Comparison of ENCODE assay signal across 9 cellular contexts in the genomic region with DNA sequence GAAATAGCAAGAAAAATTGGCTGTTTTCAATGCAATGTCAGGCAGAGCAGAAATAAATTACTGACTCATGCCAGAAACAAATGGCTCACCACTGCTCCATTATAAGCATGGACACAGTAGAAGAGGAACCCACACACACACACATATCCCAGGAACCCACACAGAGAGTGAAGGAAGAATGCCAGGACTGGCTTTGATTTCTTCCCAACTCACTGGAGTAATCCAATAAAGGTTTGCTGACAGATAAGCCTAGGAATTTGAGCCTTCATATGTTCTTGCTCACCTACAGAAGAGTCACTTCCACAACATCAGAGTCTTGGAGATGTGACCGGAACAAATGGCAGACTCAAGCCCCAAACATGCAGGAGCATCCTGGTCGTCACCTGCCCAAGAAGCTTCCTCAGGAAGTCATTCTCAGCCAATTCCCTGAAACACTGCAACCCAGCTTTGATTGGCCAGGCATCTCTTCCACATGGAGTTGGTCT. TPM values are rescaled to one million over a fixed set of nuclear protein-coding genes. Genes with fewer than 3 reads are reported as not detected.
DNase-seq lines count a peak whose midpoint lies in the region; ATAC-seq and TF ChIP-seq lines count a peak whose summit lies in the region.
"Had no signal": no experiment of that assay in that cellular context is flagged by ENCODE, and none has a peak within 500 bp of the region (broad histone marks: within the 10 kb centered on the region; RNA-seq: fewer than 3 reads in every experiment).

No MANE protein-coding gene starts in this region.

- no peaks in the 10 kb centered on the region for H3K9me3 ChIP-seq in CD4-positive, alpha-beta memory T cell (ENCODE audit: control insufficient read depth in 1 of 2, low read length in 2 of 2)
- H3K9me3 ChIP-seq in neural cell (ENCODE audit: low read length) (no peaks in the 10 kb centered on the region), colonic mucosa (no peaks in the 10 kb centered on the region)

- no peaks in the 10 kb centered on the region for H4K20me1 ChIP-seq in neural cell (ENCODE audit: insufficient read depth)

- CTCF ChIA-PET in CD4-positive, alpha-beta memory T cell (lab: Charles Lee; ENCODE audit: partially characterized antibody): no interaction called here

- no peaks in the 10 kb centered on the region for H3K27me3 Mint-ChIP-seq in CD4-positive, alpha-beta memory T cell

- H3K9ac ChIP-seq in neural cell (ENCODE audit: low read length) (no peak overlapping the region), colonic mucosa (ENCODE audit: low read depth in 2 of 2, low read length in 2 of 2) (peak overlapping the region in 1 of 2 donors; percentile 24)

- TF ChIP-seq EP300 in neural cell (conservative IDR thresholded peaks at IDR 0.05; ENCODE audit: poor library complexity, severe bottlenecking): no peak

- H3K4me3 ChIP-seq in CD4-positive, alpha-beta memory T cell (ENCODE audit: low read length in 2 of 2): no peak overlapping the region
- H3K4me3 ChIP-seq in coronary artery: peak overlapping the region; percentile 95
- peak overlapping the region; percentile 82 for H3K4me3 ChIP-seq in neural cell (ENCODE audit: low read length)
- no peak overlapping the region for H3K4me3 ChIP-seq in colonic mucosa

- no peak for ATAC-seq in HG03025 (IDR thresholded peaks at IDR 0.05; ENCODE audit: low FRiP score, unreplicated experiment)
- no peak for ATAC-seq in GM19328 (IDR thresholded peaks at IDR 0.05; ENCODE audit: unreplicated experiment)
- ATAC-seq in GM21526 (IDR thresholded peaks at IDR 0.05; ENCODE audit: low FRiP score, unreplicated experiment): no peak

- DNase-seq in CD4-positive, alpha-beta memory T cell: no peak
- peak; percentile 23 for DNase-seq in MV-4-11 (lab: John Stamatoyannopoulos, UW)
- DNase-seq in coronary artery (ENCODE audit: low spot score): peak; percentile 54
- DNase-seq in colonic mucosa: no peak
- DNase-seq: stimulated activated CD4-positive, alpha-beta T cell treated with anti-CD3 and anti-CD28 coated beads, Interleukin-12 subunit alpha, Interleukin-12 subunit beta, amount 100 ng/mL, for 4 hours had no signal

- H3K27me3 ChIP-seq in CD4-positive, alpha-beta memory T cell (ENCODE audit: insufficient read depth, low read length): no peaks in the 10 kb centered on the region
- H3K27me3 ChIP-seq in neural cell (ENCODE audit: insufficient read depth, low read depth, low read length) (no peaks in the 10 kb centered on the region), colonic mucosa (no peaks in the 10 kb centered on the region)

- H3K4me3 Mint-ChIP-seq in CD4-positive, alpha-beta memory T cell: peak overlapping the region; percentile 31 to 98 (median 96)

- TF ChIP-seq CTCF in coronary artery (IDR thresholded peaks at IDR 0.05): no peak
- no peak for TF ChIP-seq CTCF in neural cell (IDR thresholded peaks at IDR 0.05; ENCODE audit: poor library complexity, severe bottlenecking)
- no peak for TF ChIP-seq CTCF in colonic mucosa (IDR thresholded peaks at IDR 0.05)

- H2AFZ ChIP-seq in neural cell (ENCODE audit: low read depth, low read length): no peak overlapping the region

- H3F3A ChIP-seq in neural cell (ENCODE audit: insufficient read depth, low read length, poor library complexity, severe bottlenecking): peaks cover 3% of the 10 kb centered on the region

- no peaks in the 10 kb centered on the region for H3K9me2 ChIP-seq in neural cell (ENCODE audit: insufficient read depth, low read length)

- POLR2A ChIA-PET in CD4-positive, alpha-beta memory T cell (lab: Charles Lee; ENCODE audit: partially characterized antibody): no interaction called here

- TF ChIP-seq RAD21 in neural cell (conservative IDR thresholded peaks at IDR 0.05): no peak

- no peak overlapping the region for H3K4me2 ChIP-seq in neural cell (ENCODE audit: low read length)

- peaks cover 11 to 63% of the 10 kb centered on the region in 2 donors for H3K36me3 Mint-ChIP-seq in CD4-positive, alpha-beta memory T cell

- peak overlapping the region in 6 of 7 donors; percentile 49 to 98 (median 86) for H3K27ac Mint-ChIP-seq in CD4-positive, alpha-beta memory T cell

- H3K4me1 ChIP-seq in CD4-positive, alpha-beta memory T cell (ENCODE audit: insufficient read depth, low read length): peaks cover 76% of the 10 kb centered on the region
- peaks cover 22% of the 10 kb centered on the region for H3K4me1 ChIP-seq in colonic mucosa

- peaks cover 44% of the 10 kb centered on the region for H3K79me2 ChIP-seq in neural cell (replicated peaks; ENCODE audit: insufficient read depth, low read length)

- peaks cover 28% of the 10 kb centered on the region for H3K36me3 ChIP-seq in CD4-positive, alpha-beta memory T cell (ENCODE audit: insufficient read depth, low read length)
- H3K36me3 ChIP-seq in neural cell (ENCODE audit: insufficient read depth, low read length): no peaks in the 10 kb centered on the region
- H3K36me3 ChIP-seq in colonic mucosa: no peaks in the 10 kb centered on the region

- peaks cover 0 to 4% (median 0%) of the 10 kb centered on the region in 8 donors for H3K9me3 Mint-ChIP-seq in CD4-positive, alpha-beta memory T cell

- no peak overlapping the region for H3K27ac ChIP-seq in CD4-positive, alpha-beta memory T cell (ENCODE audit: low read depth, low read length)
- no peak overlapping the region for H3K27ac ChIP-seq in coronary artery
- no peak overlapping the region for H3K27ac ChIP-seq in neural cell (ENCODE audit: low read length)
- no peak overlapping the region for H3K27ac ChIP-seq in colonic mucosa

- peaks cover 52 to 86% (median 72%) of the 10 kb centered on the region in 4 donors for H3K4me1 Mint-ChIP-seq in CD4-positive, alpha-beta memory T cell

- intact Hi-C loops in CD4-positive, alpha-beta memory T cell (cut with micrococcal nuclease): no loop called here
- intact Hi-C loops in colonic mucosa (cut with DNase I): no loop called here

TF ChIP-seq in neural cell, 6 proteins besides CTCF, POLR2A, EP300 and RAD21:
- TF ChIP-seq, protein P1, sequence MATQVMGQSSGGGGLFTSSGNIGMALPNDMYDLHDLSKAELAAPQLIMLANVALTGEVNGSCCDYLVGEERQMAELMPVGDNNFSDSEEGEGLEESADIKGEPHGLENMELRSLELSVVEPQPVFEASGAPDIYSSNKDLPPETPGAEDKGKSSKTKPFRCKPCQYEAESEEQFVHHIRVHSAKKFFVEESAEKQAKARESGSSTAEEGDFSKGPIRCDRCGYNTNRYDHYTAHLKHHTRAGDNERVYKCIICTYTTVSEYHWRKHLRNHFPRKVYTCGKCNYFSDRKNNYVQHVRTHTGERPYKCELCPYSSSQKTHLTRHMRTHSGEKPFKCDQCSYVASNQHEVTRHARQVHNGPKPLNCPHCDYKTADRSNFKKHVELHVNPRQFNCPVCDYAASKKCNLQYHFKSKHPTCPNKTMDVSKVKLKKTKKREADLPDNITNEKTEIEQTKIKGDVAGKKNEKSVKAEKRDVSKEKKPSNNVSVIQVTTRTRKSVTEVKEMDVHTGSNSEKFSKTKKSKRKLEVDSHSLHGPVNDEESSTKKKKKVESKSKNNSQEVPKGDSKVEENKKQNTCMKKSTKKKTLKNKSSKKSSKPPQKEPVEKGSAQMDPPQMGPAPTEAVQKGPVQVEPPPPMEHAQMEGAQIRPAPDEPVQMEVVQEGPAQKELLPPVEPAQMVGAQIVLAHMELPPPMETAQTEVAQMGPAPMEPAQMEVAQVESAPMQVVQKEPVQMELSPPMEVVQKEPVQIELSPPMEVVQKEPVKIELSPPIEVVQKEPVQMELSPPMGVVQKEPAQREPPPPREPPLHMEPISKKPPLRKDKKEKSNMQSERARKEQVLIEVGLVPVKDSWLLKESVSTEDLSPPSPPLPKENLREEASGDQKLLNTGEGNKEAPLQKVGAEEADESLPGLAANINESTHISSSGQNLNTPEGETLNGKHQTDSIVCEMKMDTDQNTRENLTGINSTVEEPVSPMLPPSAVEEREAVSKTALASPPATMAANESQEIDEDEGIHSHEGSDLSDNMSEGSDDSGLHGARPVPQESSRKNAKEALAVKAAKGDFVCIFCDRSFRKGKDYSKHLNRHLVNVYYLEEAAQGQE (IDR thresholded peaks at IDR 0.05; ENCODE audit: borderline replicate concordance): no peak
- TF ChIP-seq SMC3 (conservative IDR thresholded peaks at IDR 0.05; ENCODE audit: poor library complexity): no peak
- TF ChIP-seq EZH2 (IDR thresholded peaks at IDR 0.05; ENCODE audit: borderline replicate concordance, insufficient read depth, low read length, poor library complexity, severe bottlenecking): no peak
- TF ChIP-seq POLR2AphosphoS5 (IDR thresholded peaks at IDR 0.05): no peak
- no peak for TF ChIP-seq MXI1 (conservative IDR thresholded peaks at IDR 0.05; ENCODE audit: poor library complexity, severe bottlenecking)
- TF ChIP-seq TAF1 (IDR thresholded peaks at IDR 0.05; ENCODE audit: low read depth): no peak

RNA-seq across cellular contexts. Expression of a gene that starts 2.2 kb away (rescaled TPM):
- total RNA-seq in CD4-positive, alpha-beta memory T cell: 10 to 100 TPM; 40.9 to 43.4 TPM
- 1 to 10 TPM in 1 of 2 donors, under 1 TPM in 1; 0.77 to 4.4 TPM for polyA plus RNA-seq in CD4-positive, alpha-beta memory T cell
- 38.6 and 46.1 TPM in 2 replicates for polyA plus RNA-seq in neural cell
- 43.9 and 49.9 TPM in 2 replicates for polyA minus RNA-seq in neural cell
- 10 to 100 TPM; 24.2 to 30.5 TPM for total RNA-seq in colonic mucosa

RNA-seq across cellular contexts. Expression of a gene that starts 14.5 kb away (rescaled TPM):
- 10 to 100 TPM; 39.7 to 42.8 TPM for total RNA-seq in CD4-positive, alpha-beta memory T cell
- polyA plus RNA-seq in CD4-positive, alpha-beta memory T cell: 10 to 100 TPM; 12.4 to 29.2 TPM
- 22.9 and 31.0 TPM in 2 replicates for polyA plus RNA-seq in neural cell
- 40.6 and 44.6 TPM in 2 replicates for polyA minus RNA-seq in neural cell
- total RNA-seq in colonic mucosa: 10 to 100 TPM; 27.8 to 57.4 TPM

RNA-seq across cellular contexts. Expression of a gene that starts 35.3 kb away (rescaled TPM):
- total RNA-seq in CD4-positive, alpha-beta memory T cell: 10 to 100 TPM; 70.8 to 74.8 TPM
- 10 to 100 TPM; 10.9 to 13.0 TPM for polyA plus RNA-seq in CD4-positive, alpha-beta memory T cell
- 183 and 255 TPM in 2 replicates for polyA plus RNA-seq in neural cell
- 36.3 and 41.1 TPM in 2 replicates for polyA minus RNA-seq in neural cell
- total RNA-seq in colonic mucosa: 10 to 100 TPM; 20.9 to 46.9 TPM

Comparison
In these comparisons a context has a peak if more than half of its experiments do, and no peak if none do; other contexts are left out.
1. DNase-seq: peak in MV-4-11 (single experiment) and coronary artery (single experiment); none in CD4-positive, alpha-beta memory T cell (0 of 5) and colonic mucosa (single experiment).
2. H3K4me3 ChIP-seq: peak in coronary artery (single experiment) and neural cell (single experiment); none in CD4-positive, alpha-beta memory T cell (0 of 2) and colonic mucosa (single experiment).